ENCODE assay signal across 9 cellular contexts in genomic region chr2:239339726-239340654, GRCh38.
DNase-seq lines count a peak whose midpoint lies in the region; ATAC-seq lines count a peak whose summit lies in the region.
"Had no signal": no experiment of that assay in that cellular context is flagged by ENCODE, and none has a peak within 500 bp of the region (broad histone marks: within the 10 kb centered on the region; RNA-seq: fewer than 3 reads in every experiment).

No MANE protein-coding gene starts in this region.

- peak; percentile 4 for DNase-seq in SKM-1 treated with dmso at 0.1 percent for 144 hours (lab: John Stamatoyannopoulos, UW; ENCODE audit: unreplicated experiment)
- DNase-seq in SKM-1 (lab: John Stamatoyannopoulos, UW; ENCODE audit: unreplicated experiment): no peak
- DNase-seq in activated T-helper 1 cell treated with anti-CD3 and anti-CD28 coated beads, Interleukin-12 subunit alpha, Interleukin-12 subunit beta, Interleukin-2, Interleukin-4 antibody, amounts not matched to agents 30 ng/mL and 10 ng/mL and 1 ng/mL, durations not matched to agents 14 hours and 24 hours and 36 hours (ENCODE audit: low spot score): peak; percentile 28
- DNase-seq in stimulated activated naive B cell treated with anti-CD40 and anti-IgM and Interleukin-4, amounts not matched to agents 10 μg/mL and 1 μg/mL and 100 μg/mL, for 72 hours: peak; percentile 50
- DNase-seq in central memory CD4-positive, alpha-beta T cell: no peak
- no peak for DNase-seq in NCI-H524 (lab: John Stamatoyannopoulos, UW)
- DNase-seq in NCI-H146 treated with DMSO at 0.1 percent for 48 hours (lab: John Stamatoyannopoulos, UW; ENCODE audit: unreplicated experiment): no peak
- DNase-seq: 8988T had no signal

- no peaks in the 10 kb centered on the region for H3K27me3 Mint-ChIP-seq in activated T-helper 1 cell treated with anti-CD3 and anti-CD28 coated beads, Interleukin-12 subunit alpha, Interleukin-12 subunit beta, Interleukin-2, Interleukin-4 antibody, amounts not matched to agents 30 ng/mL and 10 ng/mL and 1 ng/mL, durations not matched to agents 14 hours and 24 hours and 36 hours (ENCODE audit: insufficient read depth)
- H3K27me3 Mint-ChIP-seq in stimulated activated naive B cell treated with anti-CD40 and anti-IgM and Interleukin-4, amounts not matched to agents 10 μg/mL and 1 μg/mL and 100 μg/mL, for 72 hours: no peaks in the 10 kb centered on the region

- H3K36me3 Mint-ChIP-seq in activated T-helper 1 cell treated with anti-CD3 and anti-CD28 coated beads, Interleukin-12 subunit alpha, Interleukin-12 subunit beta, Interleukin-2, Interleukin-4 antibody, amounts not matched to agents 30 ng/mL and 10 ng/mL and 1 ng/mL, durations not matched to agents 14 hours and 24 hours and 36 hours (ENCODE audit: low read depth): peaks cover 13% of the 10 kb centered on the region
- peaks cover 29 to 42% of the 10 kb centered on the region in 2 donors for H3K36me3 Mint-ChIP-seq in stimulated activated naive B cell treated with anti-CD40 and anti-IgM and Interleukin-4, amounts not matched to agents 10 μg/mL and 1 μg/mL and 100 μg/mL, for 72 hours

- H3K4me1 Mint-ChIP-seq in activated T-helper 1 cell treated with anti-CD3 and anti-CD28 coated beads, Interleukin-12 subunit alpha, Interleukin-12 subunit beta, Interleukin-2, Interleukin-4 antibody, amounts not matched to agents 30 ng/mL and 10 ng/mL and 1 ng/mL, durations not matched to agents 14 hours and 24 hours and 36 hours (ENCODE audit: low read depth): peaks cover 55% of the 10 kb centered on the region
- H3K4me1 Mint-ChIP-seq in stimulated activated naive B cell treated with anti-CD40 and anti-IgM and Interleukin-4, amounts not matched to agents 10 μg/mL and 1 μg/mL and 100 μg/mL, for 72 hours: peaks cover 25 to 34% of the 10 kb centered on the region in 2 donors

- peak overlapping the region; percentile 63 for H3K4me3 Mint-ChIP-seq in activated T-helper 1 cell treated with anti-CD3 and anti-CD28 coated beads, Interleukin-12 subunit alpha, Interleukin-12 subunit beta, Interleukin-2, Interleukin-4 antibody, amounts not matched to agents 30 ng/mL and 10 ng/mL and 1 ng/mL, durations not matched to agents 14 hours and 24 hours and 36 hours
- peak overlapping the region in 1 of 2 donors; percentile 29 for H3K4me3 Mint-ChIP-seq in stimulated activated naive B cell treated with anti-CD40 and anti-IgM and Interleukin-4, amounts not matched to agents 10 μg/mL and 1 μg/mL and 100 μg/mL, for 72 hours

- intact Hi-C loops in activated T-helper 1 cell treated with anti-CD3 and anti-CD28 coated beads, Interleukin-12 subunit alpha, Interleukin-12 subunit beta, Interleukin-2, Interleukin-4 antibody, amounts not matched to agents 30 ng/mL and 10 ng/mL and 1 ng/mL, durations not matched to agents 14 hours and 24 hours and 36 hours (cut with micrococcal nuclease): loop anchor here (2.0 kb wide), 1 partner anchor 13 kb away; no protein-coding TSS in a partner anchor

- no peaks in the 10 kb centered on the region for H3K9me3 Mint-ChIP-seq in activated T-helper 1 cell treated with anti-CD3 and anti-CD28 coated beads, Interleukin-12 subunit alpha, Interleukin-12 subunit beta, Interleukin-2, Interleukin-4 antibody, amounts not matched to agents 30 ng/mL and 10 ng/mL and 1 ng/mL, durations not matched to agents 14 hours and 24 hours and 36 hours
- H3K9me3 Mint-ChIP-seq in stimulated activated naive B cell treated with anti-CD40 and anti-IgM and Interleukin-4, amounts not matched to agents 10 μg/mL and 1 μg/mL and 100 μg/mL, for 72 hours: peaks cover 0 to 1% of the 10 kb centered on the region in 2 donors

- ATAC-seq in HG02938 (IDR thresholded peaks at IDR 0.05; ENCODE audit: unreplicated experiment): peak; percentile 75
- peak; percentile 95 for ATAC-seq in stimulated activated naive B cell treated with anti-CD40 and anti-IgM and Interleukin-4, amounts not matched to agents 10 μg/mL and 1 μg/mL and 100 μg/mL, for 72 hours (replicated peaks)

- H3K27ac Mint-ChIP-seq in activated T-helper 1 cell treated with anti-CD3 and anti-CD28 coated beads, Interleukin-12 subunit alpha, Interleukin-12 subunit beta, Interleukin-2, Interleukin-4 antibody, amounts not matched to agents 30 ng/mL and 10 ng/mL and 1 ng/mL, durations not matched to agents 14 hours and 24 hours and 36 hours: peak overlapping the region; percentile 77
- peak overlapping the region; percentile 53 for H3K27ac Mint-ChIP-seq in stimulated activated naive B cell treated with anti-CD40 and anti-IgM and Interleukin-4, amounts not matched to agents 10 μg/mL and 1 μg/mL and 100 μg/mL, for 72 hours

Comparison
In these comparisons a context has a peak if more than half of its experiments do, and no peak if none do; other contexts are left out.
1. DNase-seq: peak in SKM-1 treated with dmso at 0.1 percent for 144 hours (single experiment), activated T-helper 1 cell treated with anti-CD3 and anti-CD28 coated beads, Interleukin-12 subunit alpha, Interleukin-12 subunit beta, Interleukin-2, Interleukin-4 antibody, amounts not matched to agents 30 ng/mL and 10 ng/mL and 1 ng/mL, durations not matched to agents 14 hours and 24 hours and 36 hours (single experiment) and stimulated activated naive B cell treated with anti-CD40 and anti-IgM and Interleukin-4, amounts not matched to agents 10 μg/mL and 1 μg/mL and 100 μg/mL, for 72 hours (single experiment); none in SKM-1 (single experiment), central memory CD4-positive, alpha-beta T cell (single experiment), NCI-H524 (0 of 2) and NCI-H146 treated with DMSO at 0.1 percent for 48 hours (single experiment).